ENCODE assay signal across 18 cellular contexts in genomic region chr3:109178701-109179100, GRCh38. TPM values are rescaled to one million over a fixed set of nuclear protein-coding genes. Genes with fewer than 3 reads are reported as not detected.
DNase-seq lines count a peak whose midpoint lies in the region; ATAC-seq and TF ChIP-seq lines count a peak whose summit lies in the region.
"Had no signal": no experiment of that assay in that cellular context is flagged by ENCODE, and none has a peak within 500 bp of the region (broad histone marks: within the 10 kb centered on the region; RNA-seq: fewer than 3 reads in every experiment).

No MANE protein-coding gene starts in this region.

- no peak overlapping the region for H3K27ac Mint-ChIP-seq in activated T-cell treated with anti-CD3 and anti-CD28 coated beads, Interleukin-2, amount 50 U/mL, for 24 hours
- H3K27ac Mint-ChIP-seq: HFFc6 had no signal

- peaks cover 16% of the 10 kb centered on the region for H3K4me1 ChIP-seq in neuron (ENCODE audit: insufficient read depth, low read length)
- no peaks in the 10 kb centered on the region for H3K4me1 ChIP-seq in right lobe of liver

- no peaks in the 10 kb centered on the region for H3K4me1 Mint-ChIP-seq in activated T-cell treated with anti-CD3 and anti-CD28 coated beads, Interleukin-2, amount 50 U/mL, for 24 hours (ENCODE audit: low read depth)

- H2AFZ ChIP-seq in neuron (ENCODE audit: low read depth, low read length), result peak overlapping the region; percentile 59

- H3K36me3 ChIP-seq in neuron (ENCODE audit: insufficient read depth, low read length) (no peaks in the 10 kb centered on the region), right lobe of liver (no peaks in the 10 kb centered on the region)

- TF ChIP-seq POLR2A in right lobe of liver (IDR thresholded peaks at IDR 0.05), result no peak

- no peaks in the 10 kb centered on the region for H3K9me3 ChIP-seq in neuron (ENCODE audit: low read length)
- no peaks in the 10 kb centered on the region for H3K9me3 ChIP-seq in right lobe of liver
- H3K9me3 ChIP-seq: A549 had no signal

- DNase-seq in Caki2 (ENCODE audit: low read depth) (peak; percentile 81), NCI-H748 (lab: John Stamatoyannopoulos, UW; ENCODE audit: unreplicated experiment) (peak; percentile 68), kidney glomerular epithelial cell (lab: John Stamatoyannopoulos, UW) (peak; percentile 95), right lobe of liver (no peak)
- DNase-seq in activated T-cell treated with anti-CD3 and anti-CD28 coated beads, Interleukin-2, amount 50 U/mL, for 24 hours, result no peak
- DNase-seq: EL, HFFc6, NCI-H1048, NCI-H1694, NCI-H226, NCI-H526 had no signal

- no peak for TF ChIP-seq CTCF in right lobe of liver (IDR thresholded peaks at IDR 0.05)

- WGBS in right lobe of liver (ENCODE audit: insufficient coverage, low coverage, low lambda C conversion rate, missing lambda C conversion rate), result 67% methylated on average over 1 of the region's 1 CpG

- H3K27ac ChIP-seq in right lobe of liver, result no peak overlapping the region
- H3K27ac ChIP-seq: KMS-11, RWPE1 had no signal

- no peaks in the 10 kb centered on the region for H3K27me3 ChIP-seq in neuron (ENCODE audit: insufficient read depth, low read length)
- no peaks in the 10 kb centered on the region for H3K27me3 ChIP-seq in right lobe of liver

- ATAC-seq in HG03095 (IDR thresholded peaks at IDR 0.05; ENCODE audit: unreplicated experiment) (no peak), right lobe of liver (no peak), GM19455 (IDR thresholded peaks at IDR 0.05; ENCODE audit: unreplicated experiment) (no peak)

- H3K4me3 Mint-ChIP-seq in activated T-cell treated with anti-CD3 and anti-CD28 coated beads, Interleukin-2, amount 50 U/mL, for 24 hours, result no peak overlapping the region
- H3K4me3 Mint-ChIP-seq: HFFc6 had no signal

- intact Hi-C loops in right lobe of liver (cut with DNase I), result no loop called here

- in situ Hi-C loops in Caki2 (cut with HindIII; ENCODE audit: low pct_unique_long_range_greater_than_20kb, low sequenced_read_pairs), result no loop called here

- H3K4me3 ChIP-seq in neuron (ENCODE audit: low read length) (no peak overlapping the region), right lobe of liver (no peak overlapping the region)
- H3K4me3 ChIP-seq: A549 had no signal

- H3K27me3 Mint-ChIP-seq in activated T-cell treated with anti-CD3 and anti-CD28 coated beads, Interleukin-2, amount 50 U/mL, for 24 hours, result peaks cover 5% of the 10 kb centered on the region

- H3K9me3 Mint-ChIP-seq in activated T-cell treated with anti-CD3 and anti-CD28 coated beads, Interleukin-2, amount 50 U/mL, for 24 hours, result no peaks in the 10 kb centered on the region

- no peaks in the 10 kb centered on the region for H3K36me3 Mint-ChIP-seq in activated T-cell treated with anti-CD3 and anti-CD28 coated beads, Interleukin-2, amount 50 U/mL, for 24 hours (ENCODE audit: low read depth)

RNA-seq across cellular contexts. Expression of gene C3orf85, which starts 42.2 kb away (rescaled TPM):
- not detected in 2 replicates for total RNA-seq in Caki2 (2014; rRNA removed; shearing (Covaris generic); ENCODE audit: low replicate concordance)
- total RNA-seq in right lobe of liver, result 10 to 100 TPM in 3 of 6 experiments, 1 to 10 TPM in 3; 3.3 to 12.6 (median 9.5) TPM
- total RNA-seq: HFFc6, M059J had no signal

Comparison
In these comparisons a context has a peak if more than half of its experiments do, and no peak if none do; other contexts are left out.
1. DNase-seq: peak in Caki2 (single experiment), NCI-H748 (single experiment) and kidney glomerular epithelial cell (single experiment); none in activated T-cell treated with anti-CD3 and anti-CD28 coated beads, Interleukin-2, amount 50 U/mL, for 24 hours (single experiment) and right lobe of liver (0 of 3).